Comparison of ENCODE assay signal across 16 cellular contexts in genomic region chr2:229388746-229389145, GRCh38.
DNase-seq lines count a peak whose midpoint lies in the region; ATAC-seq and TF ChIP-seq lines count a peak whose summit lies in the region.
"Had no signal": no experiment of that assay in that cellular context is flagged by ENCODE, and none has a peak within 500 bp of the region (broad histone marks: within the 10 kb centered on the region; RNA-seq: fewer than 3 reads in every experiment).

No MANE protein-coding gene starts in this region.

- H3K9me3 ChIP-seq in heart right ventricle (peaks cover 0 to 40% (median 15%) of the 10 kb centered on the region in 11 donors), gastroesophageal sphincter (peaks cover 0 to 34% (median 0%) of the 10 kb centered on the region in 3 donors), tibial nerve (peaks cover 0 to 19% (median 4%) of the 10 kb centered on the region in 4 donors), osteoblast (ENCODE audit: low read depth, low read length) (no peaks in the 10 kb centered on the region)

- H3K4me3 ChIP-seq in heart right ventricle (no peak overlapping the region), gastroesophageal sphincter (no peak overlapping the region), tibial nerve (no peak overlapping the region), osteoblast (ENCODE audit: insufficient read depth, low read length) (no peak overlapping the region)
- H3K4me3 ChIP-seq: GM12878, GM23248 had no signal

- no peak for TF ChIP-seq POLR2A in gastroesophageal sphincter (IDR thresholded peaks at IDR 0.05)
- no peak for TF ChIP-seq POLR2A in tibial nerve (IDR thresholded peaks at IDR 0.05)

- WGBS in heart right ventricle, 2 donors, result 72 to 75% methylated on average over 4 of the region's 4 CpGs
- 48 to 71% methylated on average over 4 of the region's 4 CpGs for WGBS in gastroesophageal sphincter (ENCODE audit: low coverage in 1 of 2), 2 donors
- WGBS in tibial nerve, 2 donors, result 53 to 57% methylated on average over 4 of the region's 4 CpGs

- no peak overlapping the region for H3K4me2 ChIP-seq in osteoblast (ENCODE audit: insufficient read depth, low read length)

- intact Hi-C loops in Right ventricle myocardium inferior (cut with DNase I) (no loop called here), heart right ventricle (cut with DNase I) (no loop called here)

- ATAC-seq in Right ventricle myocardium inferior (peak; percentile 47), heart right ventricle (no peak), gastroesophageal sphincter (peak; percentile 62), GM21423 (IDR thresholded peaks at IDR 0.05; ENCODE audit: unreplicated experiment) (no peak)
- ATAC-seq: GM12878 had no signal

- H4K20me1 ChIP-seq in osteoblast (ENCODE audit: insufficient read depth, low read length), result no peaks in the 10 kb centered on the region

- no peaks in the 10 kb centered on the region for H3K79me2 ChIP-seq in osteoblast (ENCODE audit: insufficient read depth, low read length)

- H3K36me3 ChIP-seq in heart right ventricle, result no peaks in the 10 kb centered on the region
- no peaks in the 10 kb centered on the region for H3K36me3 ChIP-seq in gastroesophageal sphincter
- no peaks in the 10 kb centered on the region for H3K36me3 ChIP-seq in tibial nerve
- H3K36me3 ChIP-seq in osteoblast (ENCODE audit: insufficient read depth, low read length), result no peaks in the 10 kb centered on the region

- H2AFZ ChIP-seq in osteoblast (ENCODE audit: low read length), result no peak overlapping the region
- H2AFZ ChIP-seq: GM23248 had no signal

- peaks cover 0 to 12% (median 0%) of the 10 kb centered on the region in 9 donors for H3K4me1 ChIP-seq in heart right ventricle
- no peaks in the 10 kb centered on the region for H3K4me1 ChIP-seq in gastroesophageal sphincter
- peaks cover 0 to 4% (median 0%) of the 10 kb centered on the region in 4 donors for H3K4me1 ChIP-seq in tibial nerve
- H3K4me1 ChIP-seq in osteoblast (ENCODE audit: insufficient read depth, low read length), result no peaks in the 10 kb centered on the region

- TF ChIP-seq EP300 in gastroesophageal sphincter (IDR thresholded peaks at IDR 0.05) (no peak), tibial nerve (IDR thresholded peaks at IDR 0.05) (no peak)

- TF ChIP-seq CTCF in heart right ventricle (IDR thresholded peaks at IDR 0.05) (no peak), gastroesophageal sphincter (IDR thresholded peaks at IDR 0.05) (no peak), tibial nerve (IDR thresholded peaks at IDR 0.05) (no peak), osteoblast (IDR thresholded peaks at IDR 0.05; ENCODE audit: extremely low read depth, low read depth, low read length) (no peak)

- H3K27me3 ChIP-seq in heart right ventricle (no peaks in the 10 kb centered on the region), gastroesophageal sphincter (no peaks in the 10 kb centered on the region), tibial nerve (no peaks in the 10 kb centered on the region), osteoblast (ENCODE audit: insufficient read depth, low read length) (no peaks in the 10 kb centered on the region)

- DNase-seq in Right ventricle myocardium inferior (ENCODE audit: missing footprints), result no peak
- no peak for DNase-seq in heart right ventricle
- DNase-seq in EH (ENCODE audit: low read depth), result peak; percentile 7
- DNase-seq in tibial nerve (ENCODE audit: low spot score in 2 of 2), result no peak
- no peak for DNase-seq in osteoblast (ENCODE audit: insufficient read length, low spot score, missing footprints)
- no peak for DNase-seq in NCI-H2171 treated with DMSO at 0.1 percent for 48 hours (lab: John Stamatoyannopoulos, UW)
- DNase-seq: 8988T; C1 segment of cervical spinal cord; Calu3; CD4-positive, alpha-beta T cell; DMS 273 treated with DMSO at 0.1 percent for 48 hours; GM23248; H7 had no signal

- peak overlapping the region in 1 of 10 donors; percentile 46 for H3K27ac ChIP-seq in heart right ventricle
- H3K27ac ChIP-seq in gastroesophageal sphincter, result peak overlapping the region in 3 of 4 donors; percentile 14 to 58 (median 39)
- H3K27ac ChIP-seq in tibial nerve, result peak overlapping the region in 3 of 4 donors; percentile 40 to 78 (median 53)
- no peak overlapping the region for H3K27ac ChIP-seq in osteoblast (ENCODE audit: low read depth, low read length)
- H3K27ac ChIP-seq: GM23248 had no signal

Comparison
In these comparisons a context has a peak if more than half of its experiments do, and no peak if none do; other contexts are left out.
1. ATAC-seq: peak in Right ventricle myocardium inferior (single experiment) and gastroesophageal sphincter (single experiment); none in heart right ventricle (0 of 8) and GM21423 (single experiment).